34 cellular contexts compared by ENCODE assay signal in the genomic region with DNA sequence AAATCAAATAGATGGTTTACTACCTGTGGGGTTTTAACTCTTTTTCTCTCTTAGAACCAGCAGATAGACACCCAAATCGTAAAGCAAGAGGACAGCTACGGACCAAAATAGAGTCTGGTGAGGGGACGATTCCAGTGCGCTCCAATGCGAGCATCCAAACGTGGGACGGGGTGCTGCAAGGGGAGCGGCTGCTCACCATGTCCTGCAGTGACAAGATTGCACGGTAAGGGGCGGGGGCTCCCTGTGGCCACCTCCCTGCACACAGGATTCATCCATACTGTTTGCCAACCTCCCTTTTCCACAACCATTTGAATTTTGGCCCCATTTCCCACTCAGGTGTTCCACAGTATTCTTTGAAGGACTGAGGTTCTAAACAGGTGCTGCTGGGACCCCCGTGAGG.
"Had no signal": no experiment of that assay in that cellular context is flagged by ENCODE, and none has a peak within 500 bp of the region (broad histone marks: within the 10 kb centered on the region; RNA-seq: fewer than 3 reads in every experiment).

No MANE protein-coding gene starts in this region.

- DNase-seq: Karpas-422, Kasumi-1, MG63, MM.1S, MV-4-11, NCI-H1048, NCI-H1092, NCI-H1092 treated with DMSO at 0.1 percent for 48 hours, NCI-H1105, NCI-H1105 treated with DMSO at 0.1 percent for 48 hours, NCI-H1417, NCI-H1417 treated with DMSO at 0.1 percent for 48 hours, NCI-H1436, NCI-H1436 treated with DMSO at 0.1 percent for 48 hours, NCI-H146, NCI-H1694, NCI-H1694 treated with DMSO at 0.1 percent for 48 hours, NCI-H187, NCI-H187 treated with DMSO at 0.1 percent for 48 hours, NCI-H1930, NCI-H2029, NCI-H2029 treated with DMSO at 0.1 percent for 48 hours, NCI-H2081, NCI-H2081 treated with DMSO at 0.1 percent for 48 hours, NCI-H2107, NCI-H2171, NCI-H2171 treated with DMSO at 0.1 percent for 48 hours, NCI-H2227 treated with DMSO at 0.1 percent for 48 hours, NCI-H226, NCI-H345, NCI-H446, NCI-H446 treated with DMSO at 0.1 percent for 48 hours, NCI-H510A, NCI-H510A treated with DMSO at 0.1 percent for 48 hours had no signal

- H3K4me3 ChIP-seq: MG63 had no signal

- H3K27me3 ChIP-seq: MG63 had no signal
